10 cellular contexts compared by ENCODE assay signal in genomic region chr19:10877608-10878007, GRCh38. TPM values are rescaled to one million over a fixed set of nuclear protein-coding genes. Genes with fewer than 3 reads are reported as not detected.
DNase-seq lines count a peak whose midpoint lies in the region; ATAC-seq and TF ChIP-seq lines count a peak whose summit lies in the region.
"Not testable (repeated sequence)": the region's sequence is repeated elsewhere in the genome, so short reads cannot be mapped to it uniquely, and the experiment has no call there.
"Had no signal": no experiment of that assay in that cellular context is flagged by ENCODE, and none has a peak within 500 bp of the region (broad histone marks: within the 10 kb centered on the region; RNA-seq: fewer than 3 reads in every experiment).

No MANE protein-coding gene starts in this region.

- H2AFZ ChIP-seq in Karpas-422 (ENCODE audit: low read length), result not testable (repeated sequence)

- not testable (repeated sequence) for ATAC-seq in activated T-helper 17 cell treated with anti-CD3 and anti-CD28 coated beads, Interleukin-2, amount 50 U/mL, for 72 hours (replicated peaks)

- H3K9me2 ChIP-seq in Karpas-422 (replicated peaks; ENCODE audit: insufficient read depth, low read length), result not testable (repeated sequence)

- not testable (repeated sequence) for H3K27me3 Mint-ChIP-seq in T-helper 2 cell treated with Interferon-gamma antibody and Interleukin-4, amounts not matched to agents 5 μg/mL and 100 μg/mL, for 36 hours (ENCODE audit: low read depth); activated T-helper 17 cell treated with anti-CD3 and anti-CD28 coated beads, Interleukin-2, amount 50 U/mL, for 72 hours; chondrocyte (ENCODE audit: low read depth)

- TF ChIP-seq CTCF in chondrocyte (IDR thresholded peaks at IDR 0.05); sigmoid colon (IDR thresholded peaks at IDR 0.05); transverse colon (IDR thresholded peaks at IDR 0.05): not testable (repeated sequence)

- peaks cover 11 to 42% (median 21%) of the 10 kb centered on the region in 11 experiments; a peak in 18 of 22 replicates for H3K36me3 ChIP-seq in BLaER1 treated with 17β-estradiol and CSF1 and Interleukin-3, amounts not matched to agents 10 nM and 100 nM
- H3K36me3 ChIP-seq in Karpas-422 (ENCODE audit: insufficient read depth, low read length); iPS-18a (ENCODE audit: control insufficient read depth, low read depth, low read length); sigmoid colon; transverse colon: not testable (repeated sequence)

- H3K27me3 ChIP-seq in BLaER1 treated with 17β-estradiol and CSF1 and Interleukin-3, amounts not matched to agents 10 nM and 100 nM; Karpas-422 (ENCODE audit: low read length); iPS-18a (ENCODE audit: control insufficient read depth, insufficient read depth, low read length); sigmoid colon; transverse colon: not testable (repeated sequence)

- peaks cover 88 to 97% (median 96%) of the 10 kb centered on the region in 10 experiments for H3K4me1 ChIP-seq in BLaER1 treated with 17β-estradiol and CSF1 and Interleukin-3, amounts not matched to agents 10 nM and 100 nM
- H3K4me1 ChIP-seq in Karpas-422 (ENCODE audit: low read length), result peaks cover 68% of the 10 kb centered on the region
- peaks cover 40% of the 10 kb centered on the region for H3K4me1 ChIP-seq in iPS-18a (ENCODE audit: control insufficient read depth, low read depth, low read length)
- peaks cover 0 to 91% (median 72%) of the 10 kb centered on the region in 4 donors for H3K4me1 ChIP-seq in sigmoid colon
- H3K4me1 ChIP-seq in transverse colon, result peaks cover 28 to 67% (median 42%) of the 10 kb centered on the region in 4 donors

- not testable (repeated sequence) for TF ChIP-seq POLR2A in sigmoid colon (IDR thresholded peaks at IDR 0.05); transverse colon (IDR thresholded peaks at IDR 0.05)

- peaks cover 97% of the 10 kb centered on the region for H3K79me2 ChIP-seq in Karpas-422 (ENCODE audit: low read length)

- not testable (repeated sequence) for H3K4me3 Mint-ChIP-seq in T-helper 2 cell treated with Interferon-gamma antibody and Interleukin-4, amounts not matched to agents 5 μg/mL and 100 μg/mL, for 36 hours; chondrocyte (ENCODE audit: unreplicated experiment)
- peak overlapping the region; percentile 65 for H3K4me3 Mint-ChIP-seq in activated T-helper 17 cell treated with anti-CD3 and anti-CD28 coated beads, Interleukin-2, amount 50 U/mL, for 72 hours

- 87 to 93% methylated on average over 9 of the region's 9 CpGs for WGBS in sigmoid colon, 2 donors
- whole genome bisulfite sequencing in transverse colon (ENCODE audit: low coverage in 1 of 2), 2 donors, result 83 to 89% methylated on average over 2 to 9 of the region's 9 CpGs

- peak overlapping the region; percentile 51 to 84 (median 72) for H3K27ac ChIP-seq in BLaER1 treated with 17β-estradiol and CSF1 and Interleukin-3, amounts not matched to agents 10 nM and 100 nM
- H3K27ac ChIP-seq in Karpas-422 (ENCODE audit: low read length), result peak overlapping the region; percentile 83
- H3K27ac ChIP-seq in iPS-18a (ENCODE audit: low read length), result peak overlapping the region; percentile 34
- H3K27ac ChIP-seq in sigmoid colon, result peak overlapping the region; percentile 33 to 61 (median 46)
- peak overlapping the region; percentile 17 to 57 (median 51) for H3K27ac ChIP-seq in transverse colon

- not testable (repeated sequence) for DNase-seq in Karpas-422; T-helper 2 cell treated with Interferon-gamma antibody and Interleukin-4, amounts not matched to agents 5 μg/mL and 100 μg/mL, for 36 hours (ENCODE audit: low spot score); chondrocyte (ENCODE audit: low spot score); sigmoid colon; transverse colon

- H3K9me3 Mint-ChIP-seq in T-helper 2 cell treated with Interferon-gamma antibody and Interleukin-4, amounts not matched to agents 5 μg/mL and 100 μg/mL, for 36 hours; activated T-helper 17 cell treated with anti-CD3 and anti-CD28 coated beads, Interleukin-2, amount 50 U/mL, for 72 hours; chondrocyte (ENCODE audit: low read depth): not testable (repeated sequence)

- peak overlapping the region; percentile 73 for H3K27ac Mint-ChIP-seq in T-helper 2 cell treated with Interferon-gamma antibody and Interleukin-4, amounts not matched to agents 5 μg/mL and 100 μg/mL, for 36 hours
- H3K27ac Mint-ChIP-seq in activated T-helper 17 cell treated with anti-CD3 and anti-CD28 coated beads, Interleukin-2, amount 50 U/mL, for 72 hours, result peak overlapping the region; percentile 83
- peak overlapping the region; percentile 39 for H3K27ac Mint-ChIP-seq in chondrocyte (ENCODE audit: unreplicated experiment)

- in situ Hi-C loops in transverse colon (cut with MboI; ENCODE audit: low pct_ligation_motif_present in 1 of 4, low pct_unique_long_range_greater_than_20kb in 1 of 4, low sequenced_read_pairs in 3 of 4), result not testable (repeated sequence)

- H3K9me3 ChIP-seq in BLaER1 treated with 17β-estradiol and CSF1 and Interleukin-3, amounts not matched to agents 10 nM and 100 nM (replicated peaks in 1 of 11); Karpas-422 (ENCODE audit: low read length); iPS-18a (ENCODE audit: control insufficient read depth, low read depth, low read length); sigmoid colon; transverse colon: not testable (repeated sequence)

- intact Hi-C loops in sigmoid colon (cut with DNase I), result not testable (repeated sequence)
- intact Hi-C loops in transverse colon (cut with DNase I; ENCODE audit: low total_unique reads), result loop anchor here (5.0 to 10.0 kb wide), 2 partner anchors 47 to 760 kb away; partner anchors contain the start of genes TIMM29 and YIPF2

- H3K36me3 Mint-ChIP-seq in T-helper 2 cell treated with Interferon-gamma antibody and Interleukin-4, amounts not matched to agents 5 μg/mL and 100 μg/mL, for 36 hours (ENCODE audit: low read depth); activated T-helper 17 cell treated with anti-CD3 and anti-CD28 coated beads, Interleukin-2, amount 50 U/mL, for 72 hours (ENCODE audit: low read depth); chondrocyte (ENCODE audit: low read depth): not testable (repeated sequence)

- H3K4me1 Mint-ChIP-seq in T-helper 2 cell treated with Interferon-gamma antibody and Interleukin-4, amounts not matched to agents 5 μg/mL and 100 μg/mL, for 36 hours (ENCODE audit: low read depth), result peaks cover 30% of the 10 kb centered on the region
- peaks cover 20% of the 10 kb centered on the region for H3K4me1 Mint-ChIP-seq in activated T-helper 17 cell treated with anti-CD3 and anti-CD28 coated beads, Interleukin-2, amount 50 U/mL, for 72 hours
- peaks cover 53% of the 10 kb centered on the region for H3K4me1 Mint-ChIP-seq in chondrocyte (ENCODE audit: low read depth)

- peaks cover 38 to 100% (median 77%) of the 10 kb centered on the region in 11 experiments for H4K20me1 ChIP-seq in BLaER1 treated with 17β-estradiol and CSF1 and Interleukin-3, amounts not matched to agents 10 nM and 100 nM
- H4K20me1 ChIP-seq in Karpas-422 (ENCODE audit: insufficient read depth, low read depth, low read length), result not testable (repeated sequence)

- peak overlapping the region in 4 of 10 experiments; percentile 4 to 24 (median 15); a peak in 2 of 20 replicates for H3K4me3 ChIP-seq in BLaER1 treated with 17β-estradiol and CSF1 and Interleukin-3, amounts not matched to agents 10 nM and 100 nM
- H3K4me3 ChIP-seq in Karpas-422 (ENCODE audit: low read length), result peak overlapping the region; percentile 26; the same call in 1 of the 2 replicates
- H3K4me3 ChIP-seq in iPS-18a (ENCODE audit: low read length); sigmoid colon; transverse colon: not testable (repeated sequence)

- peak overlapping the region; percentile 56 to 97 (median 77) for H3K4me2 ChIP-seq in BLaER1 treated with 17β-estradiol and CSF1 and Interleukin-3, amounts not matched to agents 10 nM and 100 nM
- H3K4me2 ChIP-seq in Karpas-422 (ENCODE audit: low read depth, low read length, poor library complexity, severe bottlenecking), result peak overlapping the region; percentile 63

- H3K9ac ChIP-seq in BLaER1 treated with 17β-estradiol and CSF1 and Interleukin-3, amounts not matched to agents 10 nM and 100 nM, result peak overlapping the region; percentile 40 to 96 (median 67); a peak in 21 of 22 replicates
- H3K9ac ChIP-seq in Karpas-422 (ENCODE audit: low read length), result peak overlapping the region; percentile 61
- H3K9ac ChIP-seq in iPS-18a (ENCODE audit: low read length), result not testable (repeated sequence)

- not testable (repeated sequence) for TF ChIP-seq EP300 in sigmoid colon (IDR thresholded peaks at IDR 0.05); transverse colon (IDR thresholded peaks at IDR 0.05; ENCODE audit: low read depth)

RNA-seq across cellular contexts. Expression of gene CARM1, which starts 6.3 kb away (rescaled TPM):
- 32.7 and 38.2 TPM in 2 replicates for total RNA-seq in Karpas-422 (2014; rRNA removed; shearing (Covaris generic); ENCODE audit: low replicate concordance)
- total RNA-seq in activated T-helper 17 cell treated with anti-CD3 and anti-CD28 coated beads, Interleukin-2, amount 50 U/mL, for 72 hours, result 10 to 100 TPM; 32.7 to 62.1 TPM
- 59.9 to 62.0 TPM (median 61.8 TPM) in 3 replicates for total RNA-seq in chondrocyte
- total RNA-seq in sigmoid colon, result 10 to 100 TPM; 18.1 to 24.9 (median 20.8) TPM
- 10 to 100 TPM; 21.6 to 51.8 (median 29.4) TPM for polyA plus RNA-seq in sigmoid colon
- 10 to 100 TPM; 24.9 to 47.6 (median 35.6) TPM for total RNA-seq in transverse colon

RNA-seq across cellular contexts. Expression of gene C19orf38, which starts 29.4 kb away (rescaled TPM):
- 6.1 and 12.9 TPM in 2 replicates for total RNA-seq in Karpas-422 (2014; rRNA removed; shearing (Covaris generic); ENCODE audit: low replicate concordance)
- total RNA-seq in activated T-helper 17 cell treated with anti-CD3 and anti-CD28 coated beads, Interleukin-2, amount 50 U/mL, for 72 hours, result 1 to 10 TPM in 1 of 2 donors, under 1 TPM in 1; 0.48 to 1.7 TPM
- total RNA-seq in chondrocyte (0.30 to 0.34 TPM in 2 of 3 replicates, not detected in the other), sigmoid colon (1 to 10 TPM in 2 of 4 donors, under 1 TPM in 1, not detected in 1; 0.99 to 2.1 (median 2.0) TPM), transverse colon (1 to 10 TPM in 1 of 4 donors, under 1 TPM in 2, not detected in 1; 0.79 to 1.8 (median 0.96) TPM)
- polyA plus RNA-seq in sigmoid colon, result 1 to 10 TPM in 2 of 3 donors, under 1 TPM in 1; 0.92 to 3.3 (median 1.2) TPM
- total RNA-seq: G401 had no signal
- polyA plus RNA-seq: neural cell had no signal

RNA-seq across cellular contexts. Expression of gene TMED1, which starts 41.6 kb away (rescaled TPM):
- total RNA-seq in Karpas-422 (2014; rRNA removed; shearing (Covaris generic); ENCODE audit: low replicate concordance), result 10.2 and 24.4 TPM in 2 replicates
- 10 to 100 TPM; 17.6 to 20.2 TPM for total RNA-seq in activated T-helper 17 cell treated with anti-CD3 and anti-CD28 coated beads, Interleukin-2, amount 50 U/mL, for 72 hours
- total RNA-seq in chondrocyte (29.1 to 33.7 TPM (median 31.5 TPM) in 3 replicates), sigmoid colon (10 to 100 TPM; 14.1 to 35.3 (median 28.9) TPM), transverse colon (10 to 100 TPM in 3 of 4 donors, 1 to 10 TPM in 1; 2.8 to 40.4 (median 24.4) TPM)
- polyA plus RNA-seq in sigmoid colon, result 10 to 100 TPM; 10.8 to 21.8 (median 15.3) TPM

RNA-seq across cellular contexts. Expression of gene YIPF2, which starts 50.8 kb away (rescaled TPM):
- total RNA-seq in Karpas-422 (2014; rRNA removed; shearing (Covaris generic); ENCODE audit: low replicate concordance), result 26.8 and 45.6 TPM in 2 replicates
- 10 to 100 TPM; 28.4 to 29.6 TPM for total RNA-seq in activated T-helper 17 cell treated with anti-CD3 and anti-CD28 coated beads, Interleukin-2, amount 50 U/mL, for 72 hours
- total RNA-seq in chondrocyte, result 74.5 to 88.2 TPM (median 76.1 TPM) in 3 replicates
- total RNA-seq in sigmoid colon, result 10 to 100 TPM; 26.5 to 36.0 (median 28.3) TPM
- 10 to 100 TPM; 19.4 to 61.3 (median 21.0) TPM for polyA plus RNA-seq in sigmoid colon
- total RNA-seq in transverse colon, result 100 to 1,000 TPM in 1 of 4 donors, 10 to 100 TPM in 3; 23.6 to 134 (median 58.4) TPM

RNA-seq across cellular contexts. Expression of gene TIMM29, which starts 51.0 kb away (rescaled TPM):
- 16.5 and 28.1 TPM in 2 replicates for total RNA-seq in Karpas-422 (2014; rRNA removed; shearing (Covaris generic); ENCODE audit: low replicate concordance)
- total RNA-seq in activated T-helper 17 cell treated with anti-CD3 and anti-CD28 coated beads, Interleukin-2, amount 50 U/mL, for 72 hours, result 10 to 100 TPM; 20.7 to 21.4 TPM
- total RNA-seq in chondrocyte (22.1 to 25.7 TPM (median 24.2 TPM) in 3 replicates), sigmoid colon (10 to 100 TPM; 18.8 to 28.5 (median 26.0) TPM), transverse colon (10 to 100 TPM; 40.0 to 45.3 (median 43.2) TPM)
- polyA plus RNA-seq in sigmoid colon, result 10 to 100 TPM in 2 of 3 donors, 1 to 10 TPM in 1; 9.6 to 22.6 (median 15.5) TPM
